21 cellular contexts compared by ENCODE assay signal in genomic region chr12:6328045-6328779, GRCh38. TPM values are rescaled to one million over a fixed set of nuclear protein-coding genes. Genes with fewer than 3 reads are reported as not detected.
DNase-seq lines count a peak whose midpoint lies in the region; ATAC-seq and TF ChIP-seq lines count a peak whose summit lies in the region.
"Had no signal": no experiment of that assay in that cellular context is flagged by ENCODE, and none has a peak within 500 bp of the region (broad histone marks: within the 10 kb centered on the region; RNA-seq: fewer than 3 reads in every experiment).

No MANE protein-coding gene starts in this region.

- BruUV-seq in HCT116 (replicated peaks; lab: Mats Ljungman, UMichigan), result no TSS peak

- no peaks in the 10 kb centered on the region for H3K27me3 ChIP-seq in HCT116 (ENCODE audit: insufficient read depth, low read length)
- no peaks in the 10 kb centered on the region for H3K27me3 ChIP-seq in lower lobe of right lung (ENCODE audit: low read depth)
- peaks cover 0 to 72% (median 2%) of the 10 kb centered on the region in 7 donors for H3K27me3 ChIP-seq in spleen (replicated peaks in 1 of 7)

- TF ChIP-seq POLR2A in HCT116 (IDR thresholded peaks at IDR 0.05; ENCODE audit: borderline replicate concordance, extremely low read depth, insufficient read depth, insufficient read length) (no peak), spleen (IDR thresholded peaks at IDR 0.05) (no peak)

- no peaks in the 10 kb centered on the region for H4K20me1 ChIP-seq in HCT116 (ENCODE audit: insufficient read depth)

- H3K27ac ChIP-seq in HCT116 (ENCODE audit: low read depth, low read length) (0 out of 2 replicates have a peak overlapping the region, but pooled peaks have one; percentile 9), lower lobe of right lung (peak overlapping the region; percentile 53), spleen (peak overlapping the region in 5 of 8 donors; percentile 44 to 99 (median 95))
- H3K27ac ChIP-seq: WERI-Rb-1 had no signal

- H3K9me2 ChIP-seq in HCT116 (ENCODE audit: insufficient read depth), result no peaks in the 10 kb centered on the region

- no peak for TF ChIP-seq CTCF in activated CD8-positive, alpha-beta T cell treated with anti-CD3 and anti-CD28 coated beads for 36 hours (IDR thresholded peaks at IDR 0.05)
- TF ChIP-seq CTCF in HCT116 (IDR thresholded peaks at IDR 0.05 in 2 of 3, conservative IDR thresholded peaks at IDR 0.05 in 1 of 3; ENCODE audit: borderline replicate concordance in 1 of 3, insufficient read depth in 1 of 3, low read depth in 2 of 3, low read length in 2 of 3) (no peak), lower lobe of right lung (IDR thresholded peaks at IDR 0.05) (no peak), spleen (IDR thresholded peaks at IDR 0.05 in 8 of 11, conservative IDR thresholded peaks at IDR 0.05 in 3 of 11) (no peak)

- WGBS in spleen, 5 donors, result 74 to 85% (median 82%) methylated on average over 10 of the region's 10 CpGs

- H3K36me3 ChIP-seq in HCT116 (ENCODE audit: control insufficient read depth in 1 of 2, insufficient read depth in 2 of 2, low read length in 2 of 2) (peaks cover 34 to 42% of the 10 kb centered on the region in 2 experiments), lower lobe of right lung (peaks cover 66% of the 10 kb centered on the region), spleen (peaks cover 2 to 73% (median 59%) of the 10 kb centered on the region in 6 donors)

- RAD21 ChIA-PET in HCT116 (lab: Charles Lee; ENCODE audit: low non-redundant PET in 1 of 2, low total read pairs in 2 of 2, uncharacterized antibody in 2 of 2, unreplicated experiment in 2 of 2), result no interaction called here

- no peak overlapping the region for H3K4me3 Mint-ChIP-seq in activated CD8-positive, alpha-beta T cell treated with anti-CD3 and anti-CD28 coated beads for 36 hours
- no peak overlapping the region for H3K4me3 Mint-ChIP-seq in activated CD8-positive, alpha-beta T cell treated with anti-CD3 and anti-CD28 coated beads, Interleukin-2, amount 10 ng/mL, durations not matched to agents 7 days and 5 days
- H3K4me3 Mint-ChIP-seq: type B pancreatic cell had no signal

- H3K4me2 ChIP-seq in HCT116 (ENCODE audit: low read length), result no peak overlapping the region

- intact Hi-C loops in activated CD8-positive, alpha-beta T cell treated with anti-CD3 and anti-CD28 coated beads for 36 hours (cut with micrococcal nuclease), result no loop called here
- intact Hi-C loops in HCT116 (cut with micrococcal nuclease) (no loop called here), lower lobe of right lung (cut with DNase I) (no loop called here), spleen (cut with DNase I; ENCODE audit: low total_unique reads) (no loop called here)

- DNase-seq in activated CD8-positive, alpha-beta T cell treated with anti-CD3 and anti-CD28 coated beads for 36 hours, result no peak
- no peak for DNase-seq in activated CD8-positive, alpha-beta T cell treated with anti-CD3 and anti-CD28 coated beads, Interleukin-2, amount 10 ng/mL, durations not matched to agents 7 days and 5 days
- DNase-seq in HCT116 (ENCODE audit: low read depth, low spot score) (no peak), lower lobe of right lung (no peak), spleen (no peak), putamen (ENCODE audit: low spot score) (no peak)
- DNase-seq: activated naive CD4-positive, alpha-beta T cell; COR-L47; GOT3; hypothalamus; NCI-H2029 treated with DMSO at 0.1 percent for 48 hours; NCI-H69; WERI-Rb-1 had no signal

- peaks cover 32% of the 10 kb centered on the region for H3K36me3 Mint-ChIP-seq in activated CD8-positive, alpha-beta T cell treated with anti-CD3 and anti-CD28 coated beads for 36 hours (ENCODE audit: low read depth)
- peaks cover 53% of the 10 kb centered on the region for H3K36me3 Mint-ChIP-seq in activated CD8-positive, alpha-beta T cell treated with anti-CD3 and anti-CD28 coated beads, Interleukin-2, amount 10 ng/mL, durations not matched to agents 7 days and 5 days (ENCODE audit: low read depth)

- H3K4me1 Mint-ChIP-seq in activated CD8-positive, alpha-beta T cell treated with anti-CD3 and anti-CD28 coated beads for 36 hours (ENCODE audit: low read depth), result peaks cover 55% of the 10 kb centered on the region
- H3K4me1 Mint-ChIP-seq in activated CD8-positive, alpha-beta T cell treated with anti-CD3 and anti-CD28 coated beads, Interleukin-2, amount 10 ng/mL, durations not matched to agents 7 days and 5 days (ENCODE audit: low read depth), result peaks cover 46% of the 10 kb centered on the region

- H3K9me3 ChIP-seq in HCT116 (ENCODE audit: control insufficient read depth in 1 of 2, insufficient read depth in 1 of 2, low read depth in 1 of 2, low read length in 2 of 2), result no peaks in the 10 kb centered on the region
- no peaks in the 10 kb centered on the region for H3K9me3 ChIP-seq in lower lobe of right lung
- H3K9me3 ChIP-seq in spleen, result no peaks in the 10 kb centered on the region

- H2AFZ ChIP-seq in HCT116 (ENCODE audit: low read depth, low read length, poor library complexity, severe bottlenecking), result no peak overlapping the region

- H3K79me2 ChIP-seq in HCT116 (ENCODE audit: insufficient read depth, low read length), result peaks cover 14% of the 10 kb centered on the region; the same call in 1 of the 2 replicates

- POLR2A ChIA-PET in activated CD8-positive, alpha-beta T cell treated with anti-CD3 and anti-CD28 coated beads for 36 hours (lab: Charles Lee), result interaction anchor here (0.9 to 2.3 kb wide), 4 partner anchors 9 to 207 kb away, joined by 3 to 8 read pairs (median 4); partner anchors contain the start of genes MRPL51 and VAMP1
- POLR2A ChIA-PET in activated CD8-positive, alpha-beta T cell treated with anti-CD3 and anti-CD28 coated beads, Interleukin-2, amount 10 ng/mL, durations not matched to agents 7 days and 5 days (lab: Charles Lee), result interaction anchor here (0.7 kb wide), 1 partner anchor 142 kb away, joined by 4 read pairs; the partner anchor contains the start of gene VAMP1
- POLR2A ChIA-PET in HCT116 (lab: Charles Lee), result interaction anchor here (1.1 to 2.4 kb wide), 2 partner anchors 8 to 46 kb away, joined by 5 to 24 read pairs; no protein-coding TSS in a partner anchor

- H3K9me3 Mint-ChIP-seq in activated CD8-positive, alpha-beta T cell treated with anti-CD3 and anti-CD28 coated beads for 36 hours, result no peaks in the 10 kb centered on the region
- H3K9me3 Mint-ChIP-seq in activated CD8-positive, alpha-beta T cell treated with anti-CD3 and anti-CD28 coated beads, Interleukin-2, amount 10 ng/mL, durations not matched to agents 7 days and 5 days (ENCODE audit: insufficient read depth), result no peaks in the 10 kb centered on the region
- H3K9me3 Mint-ChIP-seq: type B pancreatic cell had no signal

- H3K9ac ChIP-seq in HCT116 (ENCODE audit: low read length), result no peak overlapping the region

- no peak for ATAC-seq in activated CD8-positive, alpha-beta T cell treated with anti-CD3 and anti-CD28 coated beads for 36 hours
- no peak for ATAC-seq in activated CD8-positive, alpha-beta T cell treated with anti-CD3 and anti-CD28 coated beads, Interleukin-2, amount 10 ng/mL, durations not matched to agents 7 days and 5 days
- no peak for ATAC-seq in HCT116
- no peak for ATAC-seq in lower lobe of right lung
- no peak for ATAC-seq in GM18907 (IDR thresholded peaks at IDR 0.05; ENCODE audit: unreplicated experiment)
- ATAC-seq in HG03196 (IDR thresholded peaks at IDR 0.05; ENCODE audit: unreplicated experiment), result no peak
- ATAC-seq: GM12878, Panc1 had no signal

- no peak for TF ChIP-seq RAD21 in HCT116 (IDR thresholded peaks at IDR 0.05; ENCODE audit: low read depth)

- H3K27me3 Mint-ChIP-seq in activated CD8-positive, alpha-beta T cell treated with anti-CD3 and anti-CD28 coated beads for 36 hours, result no peaks in the 10 kb centered on the region
- H3K27me3 Mint-ChIP-seq in activated CD8-positive, alpha-beta T cell treated with anti-CD3 and anti-CD28 coated beads, Interleukin-2, amount 10 ng/mL, durations not matched to agents 7 days and 5 days (ENCODE audit: low read depth), result no peaks in the 10 kb centered on the region
- H3K27me3 Mint-ChIP-seq: type B pancreatic cell had no signal

- peak overlapping the region; percentile 34 for H3K27ac Mint-ChIP-seq in activated CD8-positive, alpha-beta T cell treated with anti-CD3 and anti-CD28 coated beads for 36 hours
- H3K27ac Mint-ChIP-seq in activated CD8-positive, alpha-beta T cell treated with anti-CD3 and anti-CD28 coated beads, Interleukin-2, amount 10 ng/mL, durations not matched to agents 7 days and 5 days, result no peak overlapping the region
- H3K27ac Mint-ChIP-seq: type B pancreatic cell had no signal

- H3K4me3 ChIP-seq in HCT116 (replicated peaks in 1 of 2; ENCODE audit: low read depth in 1 of 2, low read length in 2 of 2), result no peak overlapping the region
- H3K4me3 ChIP-seq in lower lobe of right lung, result no peak overlapping the region
- no peak overlapping the region for H3K4me3 ChIP-seq in spleen
- H3K4me3 ChIP-seq: GM12878 had no signal

- CTCF ChIA-PET in activated CD8-positive, alpha-beta T cell treated with anti-CD3 and anti-CD28 coated beads for 36 hours (lab: Charles Lee), result no interaction called here
- CTCF ChIA-PET in activated CD8-positive, alpha-beta T cell treated with anti-CD3 and anti-CD28 coated beads, Interleukin-2, amount 10 ng/mL, durations not matched to agents 7 days and 5 days (lab: Charles Lee), result interaction anchor here (1.5 to 2.9 kb wide), 3 partner anchors 8 to 137 kb away, joined by 5 to 16 read pairs (median 13); no protein-coding TSS in a partner anchor
- CTCF ChIA-PET in HCT116 (lab: Charles Lee), result interaction anchor here (1.0 to 1.1 kb wide), 2 partner anchors 27 to 137 kb away, joined by 3 read pairs; no protein-coding TSS in a partner anchor

- H3K4me1 ChIP-seq in HCT116 (ENCODE audit: control insufficient read depth in 1 of 2, insufficient read depth in 2 of 2, low read length in 2 of 2) (peaks cover 7 to 35% of the 10 kb centered on the region in 2 experiments), lower lobe of right lung (peaks cover 95% of the 10 kb centered on the region), spleen (peaks cover 64 to 100% (median 97%) of the 10 kb centered on the region in 6 donors)

RNA-seq across cellular contexts. Expression of gene TNFRSF1A, which starts 13.7 kb away (rescaled TPM):
- 10 to 100 TPM; 40.6 TPM for total RNA-seq in activated CD8-positive, alpha-beta T cell treated with anti-CD3 and anti-CD28 coated beads for 36 hours
- 10 to 100 TPM; 58.8 to 63.4 TPM for total RNA-seq in activated CD8-positive, alpha-beta T cell treated with anti-CD3 and anti-CD28 coated beads, Interleukin-2, amount 10 ng/mL, durations not matched to agents 7 days and 5 days
- total RNA-seq in HCT116 (2021; ENCODE audit: unreplicated experiment) (129 TPM), lower lobe of right lung (165 TPM), spleen (100 to 1,000 TPM; 153 to 578 (median 224) TPM)
- polyA plus RNA-seq in HCT116 (2012), result 91.0 and 116 TPM in 2 replicates
- 10 to 100 TPM; 22.5 to 40.6 (median 22.8) TPM for polyA plus RNA-seq in spleen

RNA-seq across cellular contexts. Expression of gene PLEKHG6, which starts 17.7 kb away (rescaled TPM):
- total RNA-seq in activated CD8-positive, alpha-beta T cell treated with anti-CD3 and anti-CD28 coated beads for 36 hours, result not detected
- total RNA-seq in activated CD8-positive, alpha-beta T cell treated with anti-CD3 and anti-CD28 coated beads, Interleukin-2, amount 10 ng/mL, durations not matched to agents 7 days and 5 days, result under 1 TPM in 1 of 2 experiments, not detected in 1; 0.47 TPM
- total RNA-seq in HCT116 (2021; ENCODE audit: unreplicated experiment) (27.4 TPM), lower lobe of right lung (2.9 TPM), spleen (1 to 10 TPM in 1 of 7 donors, under 1 TPM in 2, not detected in 4; 0.19 to 1.2 (median 0.74) TPM)
- polyA plus RNA-seq in HCT116 (2012), result 16.5 and 19.9 TPM in 2 replicates
- under 1 TPM; 0.10 to 0.12 (median 0.11) TPM for polyA plus RNA-seq in spleen
- total RNA-seq: A673, myocyte, pulmonary artery endothelial cell had no signal

RNA-seq across cellular contexts. Expression of gene SCNN1A, which starts 47.2 kb away (rescaled TPM):
- 1 to 10 TPM; 2.3 to 3.8 TPM for total RNA-seq in activated CD8-positive, alpha-beta T cell treated with anti-CD3 and anti-CD28 coated beads for 36 hours
- 1 to 10 TPM in 1 of 2 experiments, under 1 TPM in 1; 0.47 to 1.5 TPM for total RNA-seq in activated CD8-positive, alpha-beta T cell treated with anti-CD3 and anti-CD28 coated beads, Interleukin-2, amount 10 ng/mL, durations not matched to agents 7 days and 5 days
- total RNA-seq in HCT116 (2021; ENCODE audit: unreplicated experiment) (118 TPM), lower lobe of right lung (156 TPM), spleen (1 to 10 TPM in 6 of 7 donors, under 1 TPM in 1; 0.84 to 8.6 (median 2.0) TPM)
- 150 and 159 TPM in 2 replicates for polyA plus RNA-seq in HCT116 (2012)
- under 1 TPM; 0.17 to 0.22 (median 0.18) TPM for polyA plus RNA-seq in spleen
- total RNA-seq: A673 had no signal

RNA-seq across cellular contexts. Expression of gene LTBR, which starts 55.8 kb away (rescaled TPM):
- total RNA-seq in activated CD8-positive, alpha-beta T cell treated with anti-CD3 and anti-CD28 coated beads for 36 hours, result 1 to 10 TPM; 1.5 to 1.6 TPM
- total RNA-seq in activated CD8-positive, alpha-beta T cell treated with anti-CD3 and anti-CD28 coated beads, Interleukin-2, amount 10 ng/mL, durations not matched to agents 7 days and 5 days, result under 1 TPM in 1 of 2 experiments, not detected in 1; 0.34 TPM
- total RNA-seq in HCT116 (2021; ENCODE audit: unreplicated experiment) (128 TPM), lower lobe of right lung (122 TPM), spleen (100 to 1,000 TPM in 3 of 7 donors, 10 to 100 TPM in 4; 49.0 to 155 (median 87.8) TPM)
- polyA plus RNA-seq in HCT116 (2012), result 91.2 and 100 TPM in 2 replicates
- 10 to 100 TPM; 14.4 to 29.2 (median 15.7) TPM for polyA plus RNA-seq in spleen

Comparison
In these comparisons a context has a peak if more than half of its experiments do, and no peak if none do; other contexts are left out.
1. H3K27ac ChIP-seq: peak in every context shown above with its lines; median percentile 95 in spleen; 53 in lower lobe of right lung; 9 in HCT116.
2. RNA of gene SCNN1A, which starts 47.2 kb away (total RNA-seq): 156 TPM in lower lobe of right lung (single experiment) and 118 TPM in HCT116 (single experiment); 2.3 to 3.8 TPM in activated CD8-positive, alpha-beta T cell treated with anti-CD3 and anti-CD28 coated beads for 36 hours, 0.84 to 8.6 TPM in spleen and 0.47 to 1.5 TPM in activated CD8-positive, alpha-beta T cell treated with anti-CD3 and anti-CD28 coated beads, Interleukin-2, amount 10 ng/mL, durations not matched to agents 7 days and 5 days; every median in the first group is over 10 times any median in the second.